Comparison of ENCODE assay signal across 9 cellular contexts in the genomic region with DNA sequence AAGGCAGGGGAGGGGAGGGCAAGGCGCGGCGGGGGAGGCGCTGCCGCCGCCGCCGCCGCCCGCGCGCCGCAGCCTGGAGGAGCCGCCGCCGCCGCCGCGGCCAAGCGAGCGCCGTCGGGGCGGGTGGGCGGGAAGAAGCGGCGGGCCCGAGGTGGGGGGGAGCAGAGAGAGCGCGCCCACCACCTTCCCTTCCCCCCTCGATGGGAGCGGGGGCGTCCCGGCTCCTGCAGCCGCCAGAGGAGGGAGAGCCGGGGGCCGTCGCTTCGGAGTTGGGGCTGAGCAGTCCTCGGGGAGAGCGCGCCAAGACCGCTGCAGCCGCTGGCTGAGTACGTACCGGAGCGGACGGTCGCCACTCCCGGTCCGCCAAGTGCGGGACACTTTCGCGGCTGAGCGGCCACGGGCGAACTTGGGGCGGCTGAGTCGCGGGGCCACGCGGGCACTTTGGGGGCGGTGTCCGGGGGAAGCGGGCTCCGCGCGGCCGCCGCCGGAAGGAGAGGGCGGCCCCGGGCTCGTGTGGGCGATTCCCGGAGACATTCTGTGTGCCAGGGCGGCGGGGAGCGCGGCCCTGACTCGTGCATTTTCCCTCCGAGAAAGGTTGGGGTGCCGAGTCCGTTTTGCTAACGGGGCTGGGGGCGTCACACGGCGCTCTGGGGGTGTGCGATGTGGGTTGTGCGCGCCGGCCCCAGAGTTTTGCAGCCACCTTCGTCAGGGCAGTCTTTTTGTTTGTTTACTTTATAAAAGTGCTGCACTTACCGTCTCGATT. TPM values are rescaled to one million over a fixed set of nuclear protein-coding genes. Genes with fewer than 3 reads are reported as not detected.
DNase-seq lines count a peak whose midpoint lies in the region; ATAC-seq, FAIRE-seq and TF ChIP-seq lines count a peak whose summit lies in the region.
"Had no signal": no experiment of that assay in that cellular context is flagged by ENCODE, and none has a peak within 500 bp of the region (broad histone marks: within the 10 kb centered on the region; RNA-seq: fewer than 3 reads in every experiment).

A gene with protein sequence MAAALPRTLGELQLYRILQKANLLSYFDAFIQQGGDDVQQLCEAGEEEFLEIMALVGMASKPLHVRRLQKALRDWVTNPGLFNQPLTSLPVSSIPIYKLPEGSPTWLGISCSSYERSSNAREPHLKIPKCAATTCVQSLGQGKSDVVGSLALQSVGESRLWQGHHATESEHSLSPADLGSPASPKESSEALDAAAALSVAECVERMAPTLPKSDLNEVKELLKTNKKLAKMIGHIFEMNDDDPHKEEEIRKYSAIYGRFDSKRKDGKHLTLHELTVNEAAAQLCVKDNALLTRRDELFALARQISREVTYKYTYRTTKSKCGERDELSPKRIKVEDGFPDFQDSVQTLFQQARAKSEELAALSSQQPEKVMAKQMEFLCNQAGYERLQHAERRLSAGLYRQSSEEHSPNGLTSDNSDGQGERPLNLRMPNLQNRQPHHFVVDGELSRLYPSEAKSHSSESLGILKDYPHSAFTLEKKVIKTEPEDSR (plus strand): TSS at position 49 of the 763 bp plus-strand sequence. CDS start 10,094 bp downstream, outside the sequence.

- no peaks in the 10 kb centered on the region for H3K9me3 Mint-ChIP-seq in activated CD8-positive, alpha-beta memory T cell treated with anti-CD3 and anti-CD28 coated beads, Interleukin-2, amount 10 ng/mL, durations not matched to agents 7 days and 5 days (ENCODE audit: low read depth)

- peak within 1 kb of the TSS; percentile 87 for H3K4me3 Mint-ChIP-seq in activated CD8-positive, alpha-beta memory T cell treated with anti-CD3 and anti-CD28 coated beads, Interleukin-2, amount 10 ng/mL, durations not matched to agents 7 days and 5 days

- H3K27me3 ChIP-seq in endothelial cell of umbilical vein (ENCODE audit: control insufficient read depth in 2 of 2, insufficient read depth in 2 of 2, low read length in 2 of 2) (no peaks in the 10 kb centered on the region), muscle layer of colon (ENCODE audit: control insufficient read depth in 1 of 2, insufficient read depth in 2 of 2, low read length in 2 of 2) (no peaks in the 10 kb centered on the region)

- FAIRE-seq in endothelial cell of umbilical vein (lab: Jason Lieb, UNC): no peak
- FAIRE-seq: A204.1 had no signal

- H3K27ac ChIP-seq in endothelial cell of umbilical vein (ENCODE audit: insufficient read depth, low read depth, low read length) (peak within 1 kb of the TSS; percentile 84), muscle layer of colon (ENCODE audit: low read depth, low read length) (peak within 1 kb of the TSS; percentile 94)

- H3K36me3 ChIP-seq in endothelial cell of umbilical vein (ENCODE audit: control insufficient read depth in 2 of 2, extremely low read depth in 1 of 2, insufficient read depth in 2 of 2, low read length in 2 of 2) (no peaks in the 10 kb centered on the region), muscle layer of colon (ENCODE audit: insufficient read depth, low read length) (no peaks in the 10 kb centered on the region)

- TF ChIP-seq POLR2A in endothelial cell of umbilical vein (IDR thresholded peaks at IDR 0.05; ENCODE audit: low read depth, low read length): peak; percentile 45

- dilution Hi-C loops in endothelial cell of umbilical vein (cut with MboI; ENCODE audit: extremely low pct_ligation_motif_present, low sequenced_read_pairs): no loop called here

- CTCF ChIA-PET in activated CD8-positive, alpha-beta memory T cell treated with anti-CD3 and anti-CD28 coated beads, Interleukin-2, amount 10 ng/mL, durations not matched to agents 7 days and 5 days (lab: Charles Lee): interaction anchor here (0.7 to 1.9 kb wide), 5 partner anchors 13 to 319 kb away, joined by 3 to 15 read pairs (median 3); no protein-coding TSS in a partner anchor
- CTCF ChIA-PET in endothelial cell of umbilical vein (lab: Charles Lee): no interaction called here

- peak within 1 kb of the TSS; percentile 98 for H2AFZ ChIP-seq in endothelial cell of umbilical vein (ENCODE audit: low read depth, low read length)

- peak; percentile 84 for DNase-seq in DMS 273 (lab: John Stamatoyannopoulos, UW; ENCODE audit: unreplicated experiment)
- no peak for DNase-seq in DMS 273 treated with DMSO at 0.1 percent for 48 hours (lab: John Stamatoyannopoulos, UW)
- peak; percentile 17 for DNase-seq in NCI-H460 (ENCODE audit: extremely low read depth, low read depth)
- peak; percentile 70 for DNase-seq in activated CD8-positive, alpha-beta memory T cell treated with anti-CD3 and anti-CD28 coated beads, Interleukin-2, amount 10 ng/mL, durations not matched to agents 7 days and 5 days
- DNase-seq in endothelial cell of umbilical vein (ENCODE audit: low read depth, low spot score): peak; percentile 61
- DNase-seq in stimulated activated CD8-positive, alpha-beta memory T cell treated with anti-CD3 and anti-CD28 coated beads, Interleukin-7, amount 100 ng/mL, for 24 hours (ENCODE audit: low read depth): peak; percentile 25

- POLR2A ChIA-PET in endothelial cell of umbilical vein (lab: Charles Lee): interaction anchor here (0.7 to 1.3 kb wide), 2 partner anchors 29 to 232 kb away, joined by 4 to 7 read pairs; no protein-coding TSS in a partner anchor

- H3K9ac ChIP-seq in endothelial cell of umbilical vein (replicated peaks; ENCODE audit: extremely low read depth, insufficient read depth, low read length) (peak within 1 kb of the TSS; percentile 85), muscle layer of colon (ENCODE audit: low read length) (peak within 1 kb of the TSS; percentile 44)

- no TSS peak for BruUV-seq in endothelial cell of umbilical vein (replicated peaks; lab: Mats Ljungman, UMichigan)

- no peak for TF ChIP-seq CTCF in endothelial cell of umbilical vein (IDR thresholded peaks at IDR 0.05; ENCODE audit: extremely low read depth in 1 of 2, insufficient read depth in 1 of 2, low read depth in 1 of 2, low read length in 2 of 2)

- H3K4me1 ChIP-seq in endothelial cell of umbilical vein (ENCODE audit: control insufficient read depth, extremely low read depth, insufficient read depth, low read length) (peaks cover 23% of the 10 kb centered on the region), muscle layer of colon (ENCODE audit: insufficient read depth, low read length) (peaks cover 35% of the 10 kb centered on the region)

- peaks cover 36% of the 10 kb centered on the region for H3K4me1 Mint-ChIP-seq in activated CD8-positive, alpha-beta memory T cell treated with anti-CD3 and anti-CD28 coated beads, Interleukin-2, amount 10 ng/mL, durations not matched to agents 7 days and 5 days

- peak within 1 kb of the TSS; percentile 86 for H3K27ac Mint-ChIP-seq in activated CD8-positive, alpha-beta memory T cell treated with anti-CD3 and anti-CD28 coated beads, Interleukin-2, amount 10 ng/mL, durations not matched to agents 7 days and 5 days

- H3K9me1 ChIP-seq in endothelial cell of umbilical vein (replicated peaks; ENCODE audit: control insufficient read depth, extremely low read depth, insufficient read depth, low read length): no peaks in the 10 kb centered on the region

- peak within 1 kb of the TSS; percentile 72 to 92 (median 91) for H3K4me3 ChIP-seq in endothelial cell of umbilical vein (replicated peaks in 1 of 3; ENCODE audit: insufficient read depth in 1 of 3, low read depth in 1 of 3, low read length in 3 of 3)
- peak within 1 kb of the TSS; percentile 75 to 90 for H3K4me3 ChIP-seq in muscle layer of colon (ENCODE audit: low read depth in 1 of 2, low read length in 2 of 2)

- H3K9me3 ChIP-seq in endothelial cell of umbilical vein (replicated peaks; ENCODE audit: control insufficient read depth, insufficient read depth, low read length) (no peaks in the 10 kb centered on the region), muscle layer of colon (ENCODE audit: low read length) (no peaks in the 10 kb centered on the region)

- intact Hi-C loops in endothelial cell of umbilical vein (cut with micrococcal nuclease): loop anchor here (2.0 to 5.0 kb wide), 5 partner anchors 70 to 332 kb away; a partner anchor contains a TSS

- H3K27me3 Mint-ChIP-seq in activated CD8-positive, alpha-beta memory T cell treated with anti-CD3 and anti-CD28 coated beads, Interleukin-2, amount 10 ng/mL, durations not matched to agents 7 days and 5 days: no peaks in the 10 kb centered on the region

- H3K36me3 Mint-ChIP-seq in activated CD8-positive, alpha-beta memory T cell treated with anti-CD3 and anti-CD28 coated beads, Interleukin-2, amount 10 ng/mL, durations not matched to agents 7 days and 5 days: peaks cover 4% of the 10 kb centered on the region

- ATAC-seq in HG02798 (IDR thresholded peaks at IDR 0.05; ENCODE audit: poor library complexity, unreplicated experiment): peak; percentile 49
- peak; percentile 66 for ATAC-seq in activated CD8-positive, alpha-beta memory T cell treated with anti-CD3 and anti-CD28 coated beads, Interleukin-2, amount 10 ng/mL, durations not matched to agents 7 days and 5 days

- H4K20me1 ChIP-seq in endothelial cell of umbilical vein (replicated peaks; ENCODE audit: control insufficient read depth, extremely low read depth, insufficient read depth, low read length): no peaks in the 10 kb centered on the region

- peaks cover 43% of the 10 kb centered on the region for H3K79me2 ChIP-seq in endothelial cell of umbilical vein (ENCODE audit: control insufficient read depth, insufficient read depth, low read length)

- H3K4me2 ChIP-seq in endothelial cell of umbilical vein (ENCODE audit: insufficient read depth, low read length): peak within 1 kb of the TSS; percentile 96

TF ChIP-seq in endothelial cell of umbilical vein, 7 proteins besides CTCF, POLR2A, EP300 and RAD21 (continues in another document):
- TF ChIP-seq GATA2 (IDR thresholded peaks at IDR 0.05; ENCODE audit: insufficient read depth, insufficient read length, low read depth, low read length) (no peak), JUN (IDR thresholded peaks at IDR 0.05; ENCODE audit: borderline replicate concordance, insufficient read depth, insufficient read length, low read depth) (no peak), MYC (IDR thresholded peaks at IDR 0.05; ENCODE audit: low read depth, low read length) (no peak)

RNA-seq across cellular contexts. Expression of the gene that starts here (rescaled TPM):
- 29.5 and 31.8 TPM in 2 replicates for total RNA-seq in NCI-H460 (2014; rRNA removed; shearing (Covaris generic))
- 39.1 and 55.0 TPM in 2 replicates for polyA plus RNA-seq in NCI-H460 (2014; cell fraction: nucleus; rRNA removed)
- total RNA-seq in activated CD8-positive, alpha-beta memory T cell treated with anti-CD3 and anti-CD28 coated beads, Interleukin-2, amount 10 ng/mL, durations not matched to agents 7 days and 5 days: 10 to 100 TPM; 36.8 to 38.4 TPM
- total RNA-seq in endothelial cell of umbilical vein: 25.2 and 36.1 TPM in 2 replicates
- polyA plus RNA-seq in endothelial cell of umbilical vein: 7.2 and 7.5 TPM in 2 replicates
- polyA plus RNA-seq in endothelial cell of umbilical vein (2011; cell fraction: cytosol; rRNA removed): 10.1 and 11.8 TPM in 2 replicates
- 64.7 and 67.8 TPM in 2 replicates for polyA plus RNA-seq in endothelial cell of umbilical vein (2011; cell fraction: nucleus; rRNA removed)
- 17.6 and 21.5 TPM in 2 replicates for polyA plus RNA-seq in endothelial cell of umbilical vein (2012)
- 20.2 and 26.9 TPM in 2 replicates for polyA minus RNA-seq in endothelial cell of umbilical vein
- 30.9 TPM for polyA minus RNA-seq in endothelial cell of umbilical vein (2011; cell fraction: cytosol; rRNA and poly(A)+ RNA removed)
- polyA minus RNA-seq in endothelial cell of umbilical vein (2011; cell fraction: nucleus; rRNA and poly(A)+ RNA removed): 14.1 and 18.6 TPM in 2 replicates
